7 cellular contexts compared by ENCODE assay signal in the genomic region with DNA sequence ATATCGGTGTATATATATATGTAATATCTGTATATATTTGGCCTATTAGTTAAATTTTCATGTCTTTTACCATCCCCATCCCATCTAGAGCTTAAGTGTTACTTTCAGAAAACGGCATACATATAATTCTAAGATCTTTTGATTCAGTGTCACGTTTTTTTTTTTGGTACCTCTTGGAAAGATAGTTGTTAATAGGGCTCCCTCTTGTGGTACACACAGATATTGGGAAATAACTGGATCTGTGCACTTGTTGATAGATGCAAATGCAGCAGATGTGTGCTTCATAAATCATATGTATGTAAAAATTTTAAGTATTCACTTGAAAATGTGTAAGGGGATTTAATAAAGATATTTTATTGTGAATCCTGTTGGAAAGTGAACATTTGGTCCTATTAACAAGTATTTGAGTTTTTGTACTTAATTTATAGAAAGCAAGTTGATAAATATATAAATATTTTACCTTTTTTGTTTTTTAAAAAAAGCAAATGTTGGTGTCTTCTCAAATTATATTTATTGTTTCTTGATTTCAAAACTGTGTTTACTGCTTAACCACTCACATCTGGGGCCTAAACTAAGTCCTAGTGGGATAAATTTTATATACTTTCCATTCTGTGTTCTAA.
DNase-seq lines count a peak whose midpoint lies in the region; ATAC-seq and TF ChIP-seq lines count a peak whose summit lies in the region.

No MANE protein-coding gene starts in this region.

- no peak overlapping the region for H3K4me3 Mint-ChIP-seq in T-helper 17 cell

- H3K27me3 Mint-ChIP-seq in T-helper 17 cell = no peaks in the 10 kb centered on the region

- peaks cover 59% of the 10 kb centered on the region for H3K36me3 ChIP-seq in neutrophil

- DNase-seq in GM03348 (ENCODE audit: low spot score) (peak; percentile 54), NCI-H1930 (lab: John Stamatoyannopoulos, UW) (peak; percentile 14 to 56), T-helper 17 cell (no peak), fibroblast of pulmonary artery (ENCODE audit: low read depth) (peak; percentile 91)

- no peak overlapping the region for H3K27ac Mint-ChIP-seq in T-helper 17 cell

- H3K4me1 ChIP-seq in neutrophil (ENCODE audit: control insufficient read depth in 1 of 2, insufficient read depth in 1 of 2, low read depth in 1 of 2, low read length in 1 of 2) = no peaks in the 10 kb centered on the region

- H3K27me3 ChIP-seq in neutrophil = no peaks in the 10 kb centered on the region

- H3K36me3 Mint-ChIP-seq in T-helper 17 cell (ENCODE audit: low read depth) = no peaks in the 10 kb centered on the region

- peaks cover 4% of the 10 kb centered on the region for H3K4me1 Mint-ChIP-seq in T-helper 17 cell

- ATAC-seq in HG02642 (IDR thresholded peaks at IDR 0.05; ENCODE audit: poor library complexity, unreplicated experiment) (peak; percentile 68), T-helper 17 cell (peak; percentile 79), HG03108 (IDR thresholded peaks at IDR 0.05; ENCODE audit: unreplicated experiment) (no peak)

- H3K4me3 ChIP-seq in fibroblast of pulmonary artery (replicated peaks; ENCODE audit: low read depth, low read length) (no peak overlapping the region), neutrophil (ENCODE audit: low read depth in 1 of 2, low read length in 1 of 2) (no peak overlapping the region)

- H3K9me3 ChIP-seq in T-helper 17 cell (ENCODE audit: control insufficient read depth, low read length, poor library complexity, severe bottlenecking) (no peaks in the 10 kb centered on the region), neutrophil (no peaks in the 10 kb centered on the region)

- peak; percentile 65 for TF ChIP-seq CTCF in fibroblast of pulmonary artery (IDR thresholded peaks at IDR 0.05; ENCODE audit: low read length, missing control alignments)
- TF ChIP-seq CTCF in neutrophil (IDR thresholded peaks at IDR 0.05) = peak; percentile 42

- H3K27ac ChIP-seq in neutrophil = no peak overlapping the region

Comparison
In these comparisons a context has a peak if more than half of its experiments do, and no peak if none do; other contexts are left out.
1. DNase-seq: peak in GM03348 (single experiment), NCI-H1930 (2 of 2) and fibroblast of pulmonary artery (single experiment); none in T-helper 17 cell (0 of 3).